In genomic region chr2:140508756-140509155, GRCh38 we compare ENCODE assay signal across 23 cellular contexts.
"Had no signal": no experiment of that assay in that cellular context is flagged by ENCODE, and none has a peak within 500 bp of the region (broad histone marks: within the 10 kb centered on the region; RNA-seq: fewer than 3 reads in every experiment).

No MANE protein-coding gene starts in this region.

- H3K4me2 ChIP-seq: PC-9 had no signal

- DNase-seq: activated CD4-positive, alpha-beta T cell treated with anti-CD3 and anti-CD28 coated beads for 48 hours; activated CD4-positive, alpha-beta T cell treated with anti-CD3 and anti-CD28 coated beads, Interleukin-2, amount 50 U/mL, for 4 hours; activated CD4-positive, CD25-positive, alpha-beta regulatory T cell treated with anti-CD3 and anti-CD28 coated beads, Interleukin-2, amount 50 U/mL, for 72 hours; activated CD8-positive, alpha-beta memory T cell treated with anti-CD3 and anti-CD28 coated beads, Interleukin-2, amount 50 U/mL, for 48 hours; activated CD8-positive, alpha-beta T cell treated with anti-CD3 and anti-CD28 coated beads, Interleukin-2, amount 10 ng/mL, durations not matched to agents 7 days and 5 days; activated naive CD4-positive, alpha-beta T cell treated with anti-CD3 and anti-CD28 coated beads, Interleukin-2, amount 50 U/mL, for 16 hours; activated naive CD8-positive, alpha-beta T cell treated with anti-CD3 and anti-CD28 coated beads, Interleukin-2, amount 10 ng/mL, durations not matched to agents 7 days and 5 days; activated T-cell treated with anti-CD3 and anti-CD28 coated beads, Interleukin-2, amount 50 U/mL, for 1 hour; adrenal gland; anterior cingulate cortex; cerebellar nuclear complex; Kasumi-1; KBM-7; NCI-H1048; NCI-H1694; NCI-H2029; NCI-H226; NCI-H526; PC-9; SIG-M5; T-helper 17 cell; T-helper 9 cell had no signal

- H3K9me3 ChIP-seq: adrenal gland had no signal

- ATAC-seq: activated CD8-positive, alpha-beta T cell treated with anti-CD3 and anti-CD28 coated beads, Interleukin-2, amount 10 ng/mL, durations not matched to agents 7 days and 5 days; T-helper 17 cell; WTC11 had no signal

- H3K27ac ChIP-seq: adrenal gland, PC-9 had no signal

- H3K4me1 ChIP-seq: adrenal gland had no signal

- H3K4me3 ChIP-seq: adrenal gland, PC-9 had no signal

- H3K27me3 ChIP-seq: adrenal gland had no signal

- H3K36me3 ChIP-seq: adrenal gland had no signal

- H2AFZ ChIP-seq: PC-9 had no signal
